23 cellular contexts compared by ENCODE assay signal in genomic region chr6:46105568-46105967, GRCh38.
"Had no signal": no experiment of that assay in that cellular context is flagged by ENCODE, and none has a peak within 500 bp of the region (broad histone marks: within the 10 kb centered on the region; RNA-seq: fewer than 3 reads in every experiment).

No MANE protein-coding gene starts in this region.

- H3K9me3 Mint-ChIP-seq: stimulated activated naive CD8-positive, alpha-beta T cell treated with anti-CD3 and anti-CD28 coated beads, Interleukin-15, amount 100 ng/mL, for 72 hours had no signal

- H3K9me3 ChIP-seq: prostate gland had no signal

- H3K27me3 Mint-ChIP-seq: activated CD4-positive, alpha-beta memory T cell treated with anti-CD3 and anti-CD28 coated beads for 36 hours; naive thymus-derived CD8-positive, alpha-beta T cell; stimulated activated naive CD8-positive, alpha-beta T cell treated with anti-CD3 and anti-CD28 coated beads, Interleukin-15, amount 100 ng/mL, for 72 hours; T-helper 17 cell had no signal

- DNase-seq: activated CD4-positive, alpha-beta memory T cell treated with anti-CD3 and anti-CD28 coated beads for 36 hours; activated CD4-positive, alpha-beta T cell treated with anti-CD3 and anti-CD28 coated beads for 48 hours; activated CD4-positive, CD25-positive, alpha-beta regulatory T cell; activated naive CD4-positive, alpha-beta T cell treated with anti-CD3 and anti-CD28 coated beads, Interleukin-2, amount 50 U/mL, for 16 hours; activated T-cell treated with anti-CD3 and anti-CD28 coated beads, Interleukin-2, amount 50 U/mL, for 48 hours; cerebellar nuclear complex; left ventricle myocardium inferior; mammary epithelial cell; naive thymus-derived CD8-positive, alpha-beta T cell; ovary; stimulated activated CD4-positive, alpha-beta T cell treated with anti-CD3 and anti-CD28 coated beads, Interleukin-1b, Interleukin-23, amount 100 ng/mL, for 48 hours; stimulated activated naive CD8-positive, alpha-beta T cell treated with anti-CD3 and anti-CD28 coated beads, Interleukin-15, amount 100 ng/mL, for 72 hours; SW 1271; T-helper 17 cell had no signal

- H3K27me3 ChIP-seq: breast epithelium, neutrophil, ovary, right atrium auricular region, tibial nerve had no signal

- H3K27ac ChIP-seq: breast epithelium, coronary artery, left ventricle myocardium inferior, neutrophil, ovary, prostate gland, right atrium auricular region, skin epidermis, tibial nerve had no signal

- H3K36me3 Mint-ChIP-seq: mesothelial cell of epicardium had no signal

- H3K4me3 Mint-ChIP-seq: activated CD4-positive, alpha-beta memory T cell treated with anti-CD3 and anti-CD28 coated beads for 36 hours; mesothelial cell of epicardium; naive thymus-derived CD8-positive, alpha-beta T cell; stimulated activated naive CD8-positive, alpha-beta T cell treated with anti-CD3 and anti-CD28 coated beads, Interleukin-15, amount 100 ng/mL, for 72 hours; T-helper 17 cell had no signal

- H3K27ac Mint-ChIP-seq: activated CD4-positive, alpha-beta memory T cell treated with anti-CD3 and anti-CD28 coated beads for 36 hours; mesothelial cell of epicardium; stimulated activated naive CD8-positive, alpha-beta T cell treated with anti-CD3 and anti-CD28 coated beads, Interleukin-15, amount 100 ng/mL, for 72 hours; T-helper 17 cell had no signal

- H3K4me3 ChIP-seq: breast epithelium, coronary artery, left ventricle myocardium inferior, ovary, prostate gland, right atrium auricular region, skin epidermis, tibial nerve had no signal

- FAIRE-seq: endometrium had no signal

- H3K4me1 ChIP-seq: breast epithelium, prostate gland, right atrium auricular region had no signal

- H3K36me3 ChIP-seq: breast epithelium, left ventricle myocardium inferior, ovary, prostate gland, right atrium auricular region, tibial nerve had no signal

- H3K4me1 Mint-ChIP-seq: mesothelial cell of epicardium had no signal

- ATAC-seq: naive thymus-derived CD8-positive, alpha-beta T cell; stimulated activated naive CD8-positive, alpha-beta T cell treated with anti-CD3 and anti-CD28 coated beads, Interleukin-15, amount 100 ng/mL, for 72 hours; T-helper 17 cell had no signal
